In the genomic region with DNA sequence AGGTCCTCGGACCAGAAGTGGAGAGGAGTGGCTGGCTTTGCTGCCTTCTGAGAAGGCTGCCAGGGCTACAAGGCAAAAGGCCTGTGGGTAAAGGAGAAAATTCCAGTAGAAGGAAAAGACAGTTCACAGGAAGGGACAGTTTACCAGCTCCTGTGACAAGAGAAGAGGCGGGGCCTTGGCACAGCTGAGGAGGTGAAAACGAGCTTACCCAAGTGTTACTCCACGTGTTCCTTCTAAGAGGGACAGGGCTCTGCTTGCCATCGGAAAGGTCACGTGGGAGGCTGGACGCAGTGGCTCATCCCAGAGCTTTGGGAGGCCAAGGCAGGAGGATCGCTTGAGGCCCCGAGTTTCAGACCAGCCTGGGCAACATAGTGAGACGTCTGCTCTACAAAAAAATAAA, we compare ENCODE assay signal across 19 cellular contexts.
"Had no signal": no experiment of that assay in that cellular context is flagged by ENCODE, and none has a peak within 500 bp of the region (broad histone marks: within the 10 kb centered on the region; RNA-seq: fewer than 3 reads in every experiment).

No MANE protein-coding gene starts in this region.

- H3K4me3 ChIP-seq: esophagus squamous epithelium, gastroesophageal sphincter, left ventricle myocardium inferior, lower lobe of right lung, suprapubic skin, tibial artery, upper lobe of left lung had no signal

- H3K9me3 ChIP-seq: esophagus squamous epithelium, gastroesophageal sphincter, left ventricle myocardium inferior, lower lobe of right lung, suprapubic skin, tibial artery, upper lobe of left lung had no signal

- H3K9me3 Mint-ChIP-seq: dendritic cell treated with granulocyte-macrophage colony-stimulating factor and Interleukin-4, amounts not matched to agents 40 ng/mL and 50 ng/mL, for 4 days; effector memory CD8-positive, alpha-beta T cell; memory B cell; nephron had no signal

- H3K27me3 ChIP-seq: gastroesophageal sphincter, suprapubic skin, upper lobe of left lung had no signal

- ATAC-seq: effector memory CD8-positive, alpha-beta T cell; gastroesophageal sphincter; lower lobe of right lung; sciatic nerve; stimulated activated naive CD8-positive, alpha-beta T cell treated with anti-CD3 and anti-CD28 coated beads, Interleukin-15, Interleukin-2, amounts not matched to agents 100 U/mL and 50 U/mL, for 24 hours had no signal

- H3K36me3 Mint-ChIP-seq: memory B cell had no signal

- H3K27ac Mint-ChIP-seq: dendritic cell treated with granulocyte-macrophage colony-stimulating factor and Interleukin-4, amounts not matched to agents 40 ng/mL and 50 ng/mL, for 4 days; effector memory CD8-positive, alpha-beta T cell; memory B cell had no signal

- DNase-seq: cerebellar nuclear complex; effector memory CD8-positive, alpha-beta T cell; esophagus squamous epithelium; foreskin fibroblast; glutamatergic neuron; islet precursor cell; left ventricle myocardium inferior; lower lobe of right lung; midbrain; stimulated activated CD4-positive, alpha-beta T cell treated with anti-CD3 and anti-CD28 coated beads, Interleukin-12 subunit alpha, Interleukin-12 subunit beta, amount 100 ng/mL, for 4 hours; stimulated activated naive CD8-positive, alpha-beta T cell treated with anti-CD3 and anti-CD28 coated beads, Interleukin-15, Interleukin-2, amounts not matched to agents 100 U/mL and 50 U/mL, for 24 hours; tibial artery had no signal

- H3K27ac ChIP-seq: esophagus squamous epithelium, gastroesophageal sphincter, left ventricle myocardium inferior, lower lobe of right lung, suprapubic skin, upper lobe of left lung had no signal

- H3K4me3 Mint-ChIP-seq: dendritic cell treated with granulocyte-macrophage colony-stimulating factor and Interleukin-4, amounts not matched to agents 40 ng/mL and 50 ng/mL, for 4 days; effector memory CD8-positive, alpha-beta T cell; memory B cell had no signal

- H3K36me3 ChIP-seq: left ventricle myocardium inferior, lower lobe of right lung, suprapubic skin, tibial artery, upper lobe of left lung had no signal
